39 cellular contexts compared by ENCODE assay signal in the genomic region with DNA sequence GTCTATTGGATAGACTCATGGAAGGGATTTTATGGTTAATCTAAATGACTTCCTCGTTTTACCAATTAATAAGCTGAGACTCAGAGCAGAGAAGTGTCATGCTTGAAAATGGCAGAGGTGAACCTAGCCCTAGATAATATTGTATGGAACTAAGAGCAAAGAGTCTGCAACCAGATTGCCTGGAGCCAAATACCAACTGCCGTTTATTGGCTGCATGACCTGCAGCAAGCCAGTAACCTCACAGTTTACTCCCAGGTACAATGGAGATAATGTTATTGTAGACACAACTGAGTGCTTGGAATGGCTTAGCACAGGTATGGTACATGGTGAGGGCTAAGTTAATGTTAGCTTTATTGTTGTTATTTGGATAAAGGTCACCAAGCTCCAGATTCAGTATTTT.
"Had no signal": no experiment of that assay in that cellular context is flagged by ENCODE, and none has a peak within 500 bp of the region (broad histone marks: within the 10 kb centered on the region; RNA-seq: fewer than 3 reads in every experiment).

No MANE protein-coding gene starts in this region.

- H3K4me3 Mint-ChIP-seq: activated naive CD4-positive, alpha-beta T cell treated with anti-CD3 and anti-CD28 coated beads for 36 hours; activated naive CD4-positive, alpha-beta T cell treated with anti-CD3 and anti-CD28 coated beads, Interleukin-2, amount 10 ng/mL, durations not matched to agents 7 days and 5 days; activated naive CD4-positive, alpha-beta T cell treated with anti-CD3 and anti-CD28 coated beads, Interleukin-2, amount 50 U/mL, for 24 hours; activated naive CD8-positive, alpha-beta T cell; activated naive CD8-positive, alpha-beta T cell treated with anti-CD3 and anti-CD28 coated beads for 36 hours; activated naive CD8-positive, alpha-beta T cell treated with anti-CD3 and anti-CD28 coated beads, Interleukin-2, amount 10 ng/mL, durations not matched to agents 7 days and 5 days; activated naive CD8-positive, alpha-beta T cell treated with anti-CD3 and anti-CD28 coated beads, Interleukin-2, amount 50 U/mL, for 24 hours; activated T-cell treated with anti-CD3 and anti-CD28 coated beads, Interleukin-2, amount 50 U/mL, for 24 hours; activated T-cell treated with anti-CD3 and anti-CD28 coated beads, Interleukin-2, amount 50 U/mL, for 4 hours; activated T-cell treated with anti-CD3 and anti-CD28 coated beads, Interleukin-2, amount 50 U/mL, for 72 hours; activated T-helper 1 cell treated with anti-CD3 and anti-CD28 coated beads, Interleukin-12 subunit alpha, Interleukin-12 subunit beta, Interleukin-2, Interleukin-4 antibody, amounts not matched to agents 30 ng/mL and 10 ng/mL and 1 ng/mL, durations not matched to agents 14 hours and 24 hours and 36 hours; activated T-helper 17 cell treated with anti-CD3 and anti-CD28 coated beads, Interleukin-2, amount 50 U/mL, for 72 hours; brain; central memory CD8-positive, alpha-beta T cell had no signal

- FAIRE-seq: astrocyte, bronchial epithelial cell had no signal

- H3K27ac ChIP-seq: adrenal gland, ascending aorta, body of pancreas, brain microvascular endothelial cell, breast epithelium, cardiac muscle cell had no signal

- H3K36me3 Mint-ChIP-seq: activated naive CD4-positive, alpha-beta T cell treated with anti-CD3 and anti-CD28 coated beads, Interleukin-2, amount 10 ng/mL, durations not matched to agents 7 days and 5 days; activated naive CD4-positive, alpha-beta T cell treated with anti-CD3 and anti-CD28 coated beads, Interleukin-2, amount 50 U/mL, for 24 hours; activated naive CD4-positive, alpha-beta T cell treated with anti-CD3 and anti-CD28 coated beads, Interleukin-2, amount 50 U/mL, for 72 hours; activated naive CD8-positive, alpha-beta T cell; activated naive CD8-positive, alpha-beta T cell treated with anti-CD3 and anti-CD28 coated beads for 36 hours; activated naive CD8-positive, alpha-beta T cell treated with anti-CD3 and anti-CD28 coated beads, Interleukin-2, amount 10 ng/mL, durations not matched to agents 7 days and 5 days; brain had no signal

- ATAC-seq: activated naive CD4-positive, alpha-beta T cell treated with anti-CD3 and anti-CD28 coated beads, Interleukin-2, amount 50 U/mL, for 72 hours; activated naive CD8-positive, alpha-beta T cell treated with anti-CD3 and anti-CD28 coated beads, Interleukin-2, amount 50 U/mL, for 24 hours; activated T-cell treated with anti-CD3 and anti-CD28 coated beads, Interleukin-2, amount 50 U/mL, for 4 hours; activated T-cell treated with anti-CD3 and anti-CD28 coated beads, Interleukin-2, amount 50 U/mL, for 72 hours; activated T-helper 17 cell treated with anti-CD3 and anti-CD28 coated beads, Interleukin-2, amount 50 U/mL, for 72 hours; body of pancreas had no signal

- H3K9me3 Mint-ChIP-seq: activated naive CD4-positive, alpha-beta T cell treated with anti-CD3 and anti-CD28 coated beads for 36 hours; activated naive CD4-positive, alpha-beta T cell treated with anti-CD3 and anti-CD28 coated beads, Interleukin-2, amount 10 ng/mL, durations not matched to agents 7 days and 5 days; activated naive CD4-positive, alpha-beta T cell treated with anti-CD3 and anti-CD28 coated beads, Interleukin-2, amount 50 U/mL, for 24 hours; activated naive CD8-positive, alpha-beta T cell treated with anti-CD3 and anti-CD28 coated beads, Interleukin-2, amount 10 ng/mL, durations not matched to agents 7 days and 5 days; activated naive CD8-positive, alpha-beta T cell treated with anti-CD3 and anti-CD28 coated beads, Interleukin-2, amount 50 U/mL, for 24 hours; activated T-cell treated with anti-CD3 and anti-CD28 coated beads, Interleukin-2, amount 50 U/mL, for 4 hours; activated T-helper 17 cell treated with anti-CD3 and anti-CD28 coated beads, Interleukin-2, amount 50 U/mL, for 72 hours; brain had no signal

- H3K4me1 ChIP-seq: adrenal gland, ascending aorta, body of pancreas, breast epithelium had no signal

- H3K4me3 ChIP-seq: adrenal gland, ascending aorta, body of pancreas, breast epithelium, cardiac muscle cell had no signal

- H3K27me3 ChIP-seq: adrenal gland, ascending aorta, body of pancreas, brain microvascular endothelial cell, breast epithelium had no signal

- DNase-seq: activated effector memory CD4-positive, alpha-beta T cell treated with anti-CD3 and anti-CD28 coated beads, Interleukin-2, amount 50 U/mL, for 16 hours; activated effector memory CD4-positive, alpha-beta T cell treated with Interleukin-2 at 50 U/mL for 16 hours; activated gamma-delta T cell; activated gamma-delta T cell treated with Interleukin-2 at 50 U/mL for 16 hours; activated naive CD4-positive, alpha-beta T cell; activated naive CD4-positive, alpha-beta T cell treated with anti-CD3 and anti-CD28 coated beads for 36 hours; activated naive CD4-positive, alpha-beta T cell treated with anti-CD3 and anti-CD28 coated beads, Interleukin-2, amount 10 ng/mL, durations not matched to agents 7 days and 5 days; activated naive CD4-positive, alpha-beta T cell treated with anti-CD3 and anti-CD28 coated beads, Interleukin-2, amount 50 U/mL, for 16 hours; activated naive CD4-positive, alpha-beta T cell treated with Interleukin-2 at 50 U/mL for 16 hours; activated naive CD8-positive, alpha-beta T cell treated with anti-CD3 and anti-CD28 coated beads for 36 hours; activated naive CD8-positive, alpha-beta T cell treated with anti-CD3 and anti-CD28 coated beads, Interleukin-2, amount 10 ng/mL, durations not matched to agents 7 days and 5 days; activated naive CD8-positive, alpha-beta T cell treated with anti-CD3 and anti-CD28 coated beads, Interleukin-2, amount 50 U/mL, for 24 hours; activated T-cell treated with anti-CD3 and anti-CD28 coated beads, Interleukin-2, amount 50 U/mL, for 24 hours; activated T-cell treated with anti-CD3 and anti-CD28 coated beads, Interleukin-2, amount 50 U/mL, for 4 hours; activated T-cell treated with anti-CD3 and anti-CD28 coated beads, Interleukin-2, amount 50 U/mL, for 48 hours; activated T-cell treated with anti-CD3 and anti-CD28 coated beads, Interleukin-2, amount 50 U/mL, for 72 hours; adrenal gland; amniotic stem cell; amygdala; anterior cingulate cortex; aorta; body of pancreas; brain microvascular endothelial cell; caudate nucleus; central memory CD4-positive, alpha-beta T cell; cerebellar nuclear complex had no signal

- H3K9me3 ChIP-seq: adrenal gland, body of pancreas, breast epithelium had no signal

- H3K27ac Mint-ChIP-seq: activated naive CD4-positive, alpha-beta T cell treated with anti-CD3 and anti-CD28 coated beads for 36 hours; activated naive CD4-positive, alpha-beta T cell treated with anti-CD3 and anti-CD28 coated beads, Interleukin-2, amount 10 ng/mL, durations not matched to agents 7 days and 5 days; activated naive CD4-positive, alpha-beta T cell treated with anti-CD3 and anti-CD28 coated beads, Interleukin-2, amount 50 U/mL, for 24 hours; activated naive CD4-positive, alpha-beta T cell treated with anti-CD3 and anti-CD28 coated beads, Interleukin-2, amount 50 U/mL, for 72 hours; activated naive CD8-positive, alpha-beta T cell; activated naive CD8-positive, alpha-beta T cell treated with anti-CD3 and anti-CD28 coated beads for 36 hours; activated naive CD8-positive, alpha-beta T cell treated with anti-CD3 and anti-CD28 coated beads, Interleukin-2, amount 10 ng/mL, durations not matched to agents 7 days and 5 days; activated naive CD8-positive, alpha-beta T cell treated with anti-CD3 and anti-CD28 coated beads, Interleukin-2, amount 50 U/mL, for 24 hours; activated T-cell treated with anti-CD3 and anti-CD28 coated beads, Interleukin-2, amount 50 U/mL, for 24 hours; activated T-cell treated with anti-CD3 and anti-CD28 coated beads, Interleukin-2, amount 50 U/mL, for 72 hours; activated T-helper 1 cell treated with anti-CD3 and anti-CD28 coated beads, Interleukin-12 subunit alpha, Interleukin-12 subunit beta, Interleukin-2, Interleukin-4 antibody, amounts not matched to agents 30 ng/mL and 10 ng/mL and 1 ng/mL, durations not matched to agents 14 hours and 24 hours and 36 hours; activated T-helper 17 cell treated with anti-CD3 and anti-CD28 coated beads, Interleukin-2, amount 50 U/mL, for 72 hours; activated T-helper 2 cell treated with anti-CD3 and anti-CD28 coated beads, Interferon-gamma antibody, Interleukin-2, Interleukin-4, amounts not matched to agents 10 μg/mL and 5 μg/mL and 100 μg/mL, durations not matched to agents 14 hours and 24 hours and 36 hours; brain had no signal

- H3K4me1 Mint-ChIP-seq: activated naive CD4-positive, alpha-beta T cell treated with anti-CD3 and anti-CD28 coated beads, Interleukin-2, amount 10 ng/mL, durations not matched to agents 7 days and 5 days; activated naive CD4-positive, alpha-beta T cell treated with anti-CD3 and anti-CD28 coated beads, Interleukin-2, amount 50 U/mL, for 24 hours; activated naive CD8-positive, alpha-beta T cell treated with anti-CD3 and anti-CD28 coated beads for 36 hours; activated naive CD8-positive, alpha-beta T cell treated with anti-CD3 and anti-CD28 coated beads, Interleukin-2, amount 10 ng/mL, durations not matched to agents 7 days and 5 days; activated naive CD8-positive, alpha-beta T cell treated with anti-CD3 and anti-CD28 coated beads, Interleukin-2, amount 50 U/mL, for 24 hours; activated T-helper 17 cell treated with anti-CD3 and anti-CD28 coated beads, Interleukin-2, amount 50 U/mL, for 72 hours; brain; central memory CD8-positive, alpha-beta T cell had no signal

- H3K36me3 ChIP-seq: adrenal gland, ascending aorta, brain microvascular endothelial cell, breast epithelium, cardiac muscle cell had no signal

- H3K27me3 Mint-ChIP-seq: activated naive CD4-positive, alpha-beta T cell treated with anti-CD3 and anti-CD28 coated beads, Interleukin-2, amount 10 ng/mL, durations not matched to agents 7 days and 5 days; activated naive CD4-positive, alpha-beta T cell treated with anti-CD3 and anti-CD28 coated beads, Interleukin-2, amount 50 U/mL, for 24 hours; activated naive CD8-positive, alpha-beta T cell; activated naive CD8-positive, alpha-beta T cell treated with anti-CD3 and anti-CD28 coated beads for 36 hours; activated naive CD8-positive, alpha-beta T cell treated with anti-CD3 and anti-CD28 coated beads, Interleukin-2, amount 10 ng/mL, durations not matched to agents 7 days and 5 days; activated naive CD8-positive, alpha-beta T cell treated with anti-CD3 and anti-CD28 coated beads, Interleukin-2, amount 50 U/mL, for 24 hours; activated T-cell treated with anti-CD3 and anti-CD28 coated beads, Interleukin-2, amount 50 U/mL, for 24 hours; activated T-helper 17 cell treated with anti-CD3 and anti-CD28 coated beads, Interleukin-2, amount 50 U/mL, for 72 hours; central memory CD8-positive, alpha-beta T cell had no signal
